Comparison of ENCODE assay signal across 18 cellular contexts in the genomic region with DNA sequence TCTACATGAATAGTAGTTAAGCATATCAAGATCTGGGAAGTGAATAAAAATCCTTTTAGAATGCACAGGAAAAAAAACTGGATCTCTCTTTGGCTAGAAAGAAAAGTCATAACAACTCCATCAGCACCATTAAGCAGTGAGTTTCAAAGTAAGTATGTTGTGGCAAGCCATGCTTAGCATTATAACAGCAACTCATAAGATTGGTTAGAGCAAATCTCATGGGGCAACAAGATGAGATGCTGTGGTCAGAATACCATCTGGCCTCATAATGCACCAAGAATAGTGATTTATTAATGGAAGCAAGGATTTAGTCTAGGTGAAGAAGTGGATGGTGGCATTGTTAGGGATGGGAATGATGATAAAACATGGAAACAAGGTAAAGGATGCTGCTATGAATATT.
DNase-seq lines count a peak whose midpoint lies in the region; ATAC-seq and TF ChIP-seq lines count a peak whose summit lies in the region.
"Had no signal": no experiment of that assay in that cellular context is flagged by ENCODE, and none has a peak within 500 bp of the region (broad histone marks: within the 10 kb centered on the region; RNA-seq: fewer than 3 reads in every experiment).

No MANE protein-coding gene starts in this region.

- no peak for TF ChIP-seq CTCF in fibroblast of mammary gland (conservative IDR thresholded peaks at IDR 0.05; ENCODE audit: control insufficient read depth, insufficient read depth, low read depth, low read length)
- TF ChIP-seq CTCF in GM10266 (IDR thresholded peaks at IDR 0.05; ENCODE audit: control insufficient read depth, insufficient read depth, low read depth, missing control alignments): no peak
- no peak for TF ChIP-seq CTCF in right atrium auricular region (IDR thresholded peaks at IDR 0.05)

- H3K4me2 ChIP-seq in BLaER1 treated with 17β-estradiol and CSF1 and Interleukin-3, amounts not matched to agents 10 nM and 100 nM: peak overlapping the region; percentile 32 to 75 (median 51); a peak in 21 of 22 replicates

- H4K20me1 ChIP-seq in BLaER1 treated with 17β-estradiol and CSF1 and Interleukin-3, amounts not matched to agents 10 nM and 100 nM: no peaks in the 10 kb centered on the region

- no peaks in the 10 kb centered on the region; a peak in 1 of 22 replicates for H3K9me3 ChIP-seq in BLaER1 treated with 17β-estradiol and CSF1 and Interleukin-3, amounts not matched to agents 10 nM and 100 nM (replicated peaks in 1 of 11)
- H3K9me3 ChIP-seq in right atrium auricular region: no peaks in the 10 kb centered on the region
- H3K9me3 ChIP-seq: SJCRH30 had no signal

- H3K27ac ChIP-seq in BLaER1 treated with 17β-estradiol and CSF1 and Interleukin-3, amounts not matched to agents 10 nM and 100 nM: 0 out of 22 replicates have a peak overlapping the region, but pooled peaks of 1 of the 11 experiments have one; percentile 21
- H3K27ac ChIP-seq in right atrium auricular region: no peak overlapping the region
- H3K27ac ChIP-seq: SJCRH30 had no signal

- peak; percentile 71 for DNase-seq in LHCN-M2 (ENCODE audit: low read depth)
- DNase-seq in fibroblast of mammary gland (ENCODE audit: low read depth): peak; percentile 60
- no peak for DNase-seq in GM10266 (ENCODE audit: extremely low spot score)
- no peak for DNase-seq in right atrium auricular region (ENCODE audit: low spot score)
- DNase-seq: ACHN, DMS79, H9, KG1, NCI-H1092 treated with DMSO at 0.1 percent for 48 hours, NCI-H146, NCI-H2081, NCI-H2171, NCI-H345, OCI-M1, SJCRH30 had no signal

- peaks cover 18 to 37% (median 30%) of the 10 kb centered on the region in 10 experiments for H3K4me1 ChIP-seq in BLaER1 treated with 17β-estradiol and CSF1 and Interleukin-3, amounts not matched to agents 10 nM and 100 nM
- no peaks in the 10 kb centered on the region for H3K4me1 ChIP-seq in right atrium auricular region
- H3K4me1 ChIP-seq: SJCRH30 had no signal

- ATAC-seq in HG03460 (IDR thresholded peaks at IDR 0.05; ENCODE audit: unreplicated experiment) (no peak), HG03378 (IDR thresholded peaks at IDR 0.05; ENCODE audit: unreplicated experiment) (no peak)

- no peaks in the 10 kb centered on the region for H3K27me3 ChIP-seq in BLaER1 treated with 17β-estradiol and CSF1 and Interleukin-3, amounts not matched to agents 10 nM and 100 nM
- no peaks in the 10 kb centered on the region for H3K27me3 ChIP-seq in right atrium auricular region

- H3K4me3 ChIP-seq in BLaER1 treated with 17β-estradiol and CSF1 and Interleukin-3, amounts not matched to agents 10 nM and 100 nM: no peak overlapping the region
- H3K4me3 ChIP-seq in fibroblast of mammary gland (ENCODE audit: control insufficient read depth, low read depth, low read length): no peak overlapping the region
- no peak overlapping the region for H3K4me3 ChIP-seq in right atrium auricular region
- H3K4me3 ChIP-seq: SJCRH30 had no signal

- no peak overlapping the region for H3K9ac ChIP-seq in BLaER1 treated with 17β-estradiol and CSF1 and Interleukin-3, amounts not matched to agents 10 nM and 100 nM

- H3K36me3 ChIP-seq in BLaER1 treated with 17β-estradiol and CSF1 and Interleukin-3, amounts not matched to agents 10 nM and 100 nM: no peaks in the 10 kb centered on the region
- H3K36me3 ChIP-seq in right atrium auricular region: no peaks in the 10 kb centered on the region
- H3K36me3 ChIP-seq: SJCRH30 had no signal

Comparison
In these comparisons a context has a peak if more than half of its experiments do, and no peak if none do; other contexts are left out.
1. DNase-seq: peak in LHCN-M2 (single experiment) and fibroblast of mammary gland (single experiment); none in GM10266 (single experiment) and right atrium auricular region (single experiment).